In genomic region chr16:72664122-72664479, GRCh38 we compare ENCODE assay signal across 8 cellular contexts.
DNase-seq lines count a peak whose midpoint lies in the region; TF ChIP-seq lines count a peak whose summit lies in the region.

No MANE protein-coding gene starts in this region.

- H3K4me3 ChIP-seq in Peyer's patch = peak overlapping the region; percentile 72 to 79 (median 73)
- H3K4me3 ChIP-seq in epithelial cell of proximal tubule (ENCODE audit: low read depth, low read length) = peak overlapping the region; percentile 89

- no peaks in the 10 kb centered on the region for H3K9me3 ChIP-seq in ES-I3 (ENCODE audit: control insufficient read depth, insufficient read depth, low read length)
- H3K9me3 ChIP-seq in Peyer's patch = no peaks in the 10 kb centered on the region

- peak overlapping the region; percentile 97 for H3K9ac ChIP-seq in ES-I3 (ENCODE audit: low read depth, low read length)

- H3K27ac ChIP-seq in Peyer's patch = no peak overlapping the region

- no peaks in the 10 kb centered on the region for H3K27me3 ChIP-seq in Peyer's patch

- H3K36me3 ChIP-seq in ES-I3 (ENCODE audit: insufficient read depth, low read length) = no peaks in the 10 kb centered on the region
- H3K36me3 ChIP-seq in Peyer's patch = no peaks in the 10 kb centered on the region

- TF ChIP-seq POLR2A in Peyer's patch (IDR thresholded peaks at IDR 0.05) = no peak

- no peak for TF ChIP-seq CTCF in Peyer's patch (IDR thresholded peaks at IDR 0.05)
- TF ChIP-seq CTCF in epithelial cell of proximal tubule (conservative IDR thresholded peaks at IDR 0.05; ENCODE audit: low read depth, low read length) = no peak

- H3K4me1 ChIP-seq in ES-I3 (ENCODE audit: insufficient read depth, low read length) = no peaks in the 10 kb centered on the region
- peaks cover 0 to 4% (median 0%) of the 10 kb centered on the region in 4 donors for H3K4me1 ChIP-seq in Peyer's patch

- no peak for DNase-seq in Peyer's patch
- DNase-seq in epithelial cell of proximal tubule (ENCODE audit: low read depth) = no peak
- DNase-seq in pons (ENCODE audit: low spot score) = peak; percentile 1
- no peak for DNase-seq in stimulated activated CD4-positive, alpha-beta T cell treated with anti-CD3 and anti-CD28 coated beads, Interleukin-1b, Interleukin-23, amount 100 ng/mL, for 48 hours
- DNase-seq in NCI-H1694 treated with DMSO at 0.1 percent for 48 hours (lab: John Stamatoyannopoulos, UW) = no peak
- no peak for DNase-seq in NCI-H2081 treated with DMSO at 0.1 percent for 48 hours (lab: John Stamatoyannopoulos, UW)
- no peak for DNase-seq in NCI-H1105 (lab: John Stamatoyannopoulos, UW)
